Comparison of ENCODE assay signal across 29 cellular contexts in genomic region chr2:75041226-75041625, GRCh38.
"Had no signal": no experiment of that assay in that cellular context is flagged by ENCODE, and none has a peak within 500 bp of the region (broad histone marks: within the 10 kb centered on the region; RNA-seq: fewer than 3 reads in every experiment).

No MANE protein-coding gene starts in this region.

- DNase-seq: activated B cell treated with CpG ODN at 0.5 μM for 24 hours; activated CD4-positive, alpha-beta memory T cell treated with anti-CD3 and anti-CD28 coated beads for 36 hours; activated CD4-positive, alpha-beta T cell treated with anti-CD3 and anti-CD28 coated beads for 1 hour; activated CD4-positive, alpha-beta T cell treated with anti-CD3 and anti-CD28 coated beads, Interleukin-2, amount 10 ng/mL, durations not matched to agents 24 days and 14 days; activated CD8-positive, alpha-beta memory T cell treated with anti-CD3 and anti-CD28 coated beads for 24 hours; activated effector memory CD4-positive, alpha-beta T cell treated with anti-CD3 and anti-CD28 coated beads, Interleukin-2, amount 50 U/mL, for 16 hours; activated naive CD4-positive, alpha-beta T cell treated with Interleukin-2 at 50 U/mL for 16 hours; activated T-cell treated with anti-CD3 and anti-CD28 coated beads, Interleukin-2, amount 50 U/mL, for 4 hours; anterior cingulate cortex; body of pancreas; central memory CD4-positive, alpha-beta T cell; KG1; NCI-H1092; NCI-H1417; NCI-H1930; NCI-H2171 treated with DMSO at 0.1 percent for 48 hours; NCI-H226; NCI-H510A; NCI-H69; NK-92 treated with Interleukin-12 subunit alpha and Interleukin-12 subunit beta, amount 100 ng/mL, for 24 hours; OCI-M1; RPMI8226; SHP77; T-cell; T-helper 2 cell; T1000 had no signal

- H3K9me3 Mint-ChIP-seq: activated B cell treated with CpG ODN at 0.5 μM for 24 hours; activated CD4-positive, alpha-beta memory T cell treated with anti-CD3 and anti-CD28 coated beads for 36 hours; activated CD4-positive, alpha-beta T cell treated with anti-CD3 and anti-CD28 coated beads, Interleukin-2, amount 10 ng/mL, durations not matched to agents 24 days and 14 days; activated T-cell treated with anti-CD3 and anti-CD28 coated beads, Interleukin-2, amount 50 U/mL, for 4 hours; IgD-negative memory B cell; T-cell had no signal

- H3K9me3 ChIP-seq: body of pancreas had no signal

- H3K27me3 ChIP-seq: body of pancreas had no signal

- H3K4me1 ChIP-seq: body of pancreas had no signal

- H3K27me3 Mint-ChIP-seq: activated B cell treated with CpG ODN at 0.5 μM for 24 hours; activated CD4-positive, alpha-beta memory T cell treated with anti-CD3 and anti-CD28 coated beads for 36 hours; activated CD4-positive, alpha-beta T cell treated with anti-CD3 and anti-CD28 coated beads, Interleukin-2, amount 10 ng/mL, durations not matched to agents 24 days and 14 days; activated naive CD8-positive, alpha-beta T cell; T-cell had no signal

- H3K27ac Mint-ChIP-seq: activated B cell treated with CpG ODN at 0.5 μM for 24 hours; activated CD4-positive, alpha-beta memory T cell treated with anti-CD3 and anti-CD28 coated beads for 36 hours; activated CD4-positive, alpha-beta T cell treated with anti-CD3 and anti-CD28 coated beads, Interleukin-2, amount 10 ng/mL, durations not matched to agents 24 days and 14 days; activated naive CD8-positive, alpha-beta T cell; IgD-negative memory B cell; T-cell had no signal

- H3K4me3 Mint-ChIP-seq: activated B cell treated with CpG ODN at 0.5 μM for 24 hours; activated CD4-positive, alpha-beta memory T cell treated with anti-CD3 and anti-CD28 coated beads for 36 hours; activated CD4-positive, alpha-beta T cell treated with anti-CD3 and anti-CD28 coated beads, Interleukin-2, amount 10 ng/mL, durations not matched to agents 24 days and 14 days; activated naive CD8-positive, alpha-beta T cell; activated T-cell treated with anti-CD3 and anti-CD28 coated beads, Interleukin-2, amount 50 U/mL, for 4 hours; T-cell had no signal

- H3K36me3 Mint-ChIP-seq: activated CD4-positive, alpha-beta memory T cell treated with anti-CD3 and anti-CD28 coated beads for 36 hours had no signal

- H3K4me3 ChIP-seq: body of pancreas had no signal

- ATAC-seq: activated T-cell treated with anti-CD3 and anti-CD28 coated beads, Interleukin-2, amount 50 U/mL, for 4 hours; body of pancreas; Panc1; T-cell had no signal

- H3K4me1 Mint-ChIP-seq: activated CD4-positive, alpha-beta T cell treated with anti-CD3 and anti-CD28 coated beads, Interleukin-2, amount 10 ng/mL, durations not matched to agents 24 days and 14 days; T-cell had no signal

- H3K27ac ChIP-seq: body of pancreas had no signal
